20 cellular contexts compared by ENCODE assay signal in the genomic region with DNA sequence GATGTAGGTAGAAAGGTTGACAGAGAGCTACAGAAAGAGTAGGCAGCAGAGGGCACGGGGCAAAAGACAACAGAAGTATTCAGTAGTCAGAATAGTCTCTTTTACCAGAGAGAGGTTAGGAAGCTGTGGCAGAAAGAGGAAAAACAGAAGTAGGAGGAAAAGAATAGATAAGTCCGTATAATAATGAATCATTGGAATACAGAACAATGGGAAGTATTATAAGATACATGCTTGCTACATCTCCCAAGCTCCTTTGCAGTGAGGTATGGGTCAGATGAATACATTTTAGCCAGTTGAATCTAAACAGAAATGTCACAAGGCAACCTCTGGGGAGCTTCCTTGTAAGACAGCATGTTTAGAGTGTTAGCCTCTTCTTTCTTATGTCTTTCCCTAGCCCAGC.
A peak's percentile ranks its signal among the peaks of the same experiment; 100 is the strongest.
DNase-seq lines count a peak whose midpoint lies in the region; ATAC-seq and TF ChIP-seq lines count a peak whose summit lies in the region.
"Had no signal": no experiment of that assay in that cellular context is flagged by ENCODE, and none has a peak within 500 bp of the region (broad histone marks: within the 10 kb centered on the region; RNA-seq: fewer than 3 reads in every experiment).

No MANE protein-coding gene starts in this region.

- H3K14ac ChIP-seq in neuronal stem cell (ENCODE audit: low read length), result no peak overlapping the region

- no peak overlapping the region for H3K9ac ChIP-seq in neuronal stem cell (ENCODE audit: low read depth, low read length, poor library complexity)
- H3K9ac ChIP-seq: BLaER1, GM23248 had no signal

- no peak overlapping the region for H3K4ac ChIP-seq in neuronal stem cell (ENCODE audit: low read length)

- no peak overlapping the region for H4K91ac ChIP-seq in neuronal stem cell (ENCODE audit: low read depth, low read length, poor library complexity)

- H2BK15ac ChIP-seq in neuronal stem cell (ENCODE audit: low read length), result no peak overlapping the region

- H3K18ac ChIP-seq in neuronal stem cell (ENCODE audit: low read length), result no peak overlapping the region

- no peak for DNase-seq in HFFc6
- DNase-seq in SJSA1 (ENCODE audit: low read depth in 1 of 2, low spot score in 2 of 2), result no peak
- peak; percentile 42 for DNase-seq in fibroblast of pulmonary artery (ENCODE audit: low read depth)
- no peak for DNase-seq in neuronal stem cell (ENCODE audit: low spot score)
- DNase-seq in MG63, result no peak
- DNase-seq: ACHN; Caco-2; CD4-positive, alpha-beta T cell; DND-41; GM23248; H9; NCI-H1694 treated with DMSO at 0.1 percent for 48 hours; NCI-H2081 treated with DMSO at 0.1 percent for 48 hours; NCI-H748 treated with DMSO at 0.1 percent for 48 hours; SW 1271 had no signal

- no peak overlapping the region for H3K23ac ChIP-seq in neuronal stem cell (ENCODE audit: low read depth, low read length, poor library complexity)

- H3K27ac ChIP-seq in SJSA1, result peak overlapping the region; percentile 19
- no peak overlapping the region for H3K27ac ChIP-seq in neuronal stem cell (replicated peaks; ENCODE audit: low read length)
- H3K27ac ChIP-seq: BLaER1 had no signal

- H3K4me1 ChIP-seq in SJSA1 (replicated peaks) (peaks cover 30% of the 10 kb centered on the region), neuronal stem cell (ENCODE audit: control insufficient read depth in 2 of 2, insufficient read depth in 1 of 2, low read depth in 1 of 2, low read length in 2 of 2) (peaks cover 3 to 34% of the 10 kb centered on the region in 2 donors)
- H3K4me1 ChIP-seq: BLaER1, Caco-2 had no signal

- no peak for TF ChIP-seq CTCF in HFFc6 (IDR thresholded peaks at IDR 0.05)
- no peak for TF ChIP-seq CTCF in fibroblast of pulmonary artery (IDR thresholded peaks at IDR 0.05; ENCODE audit: low read length, missing control alignments)

- H2BK5ac ChIP-seq in neuronal stem cell (ENCODE audit: low read length), result no peak overlapping the region

- H2BK12ac ChIP-seq in neuronal stem cell (ENCODE audit: low read length), result no peak overlapping the region

- H3K36me3 Mint-ChIP-seq in HFFc6 (ENCODE audit: low read depth), result peaks cover 28% of the 10 kb centered on the region

- no peaks in the 10 kb centered on the region for H3K27me3 ChIP-seq in SJSA1 (replicated peaks)
- H3K27me3 ChIP-seq in neuronal stem cell (ENCODE audit: control insufficient read depth in 3 of 3, insufficient read depth in 3 of 3, low read depth in 1 of 3, low read length in 3 of 3), result no peaks in the 10 kb centered on the region
- no peaks in the 10 kb centered on the region for H3K27me3 ChIP-seq in MG63
- H3K27me3 ChIP-seq: BLaER1 had no signal

- H2BK120ac ChIP-seq in neuronal stem cell (ENCODE audit: low read depth, low read length), result no peak overlapping the region

- no peaks in the 10 kb centered on the region for H3K27me3 Mint-ChIP-seq in HFFc6 (ENCODE audit: insufficient read depth)

- no peak overlapping the region for H3K4me2 ChIP-seq in neuronal stem cell (ENCODE audit: insufficient read depth, low read length, poor library complexity, severe bottlenecking)
- H3K4me2 ChIP-seq: BLaER1 had no signal

- no peaks in the 10 kb centered on the region for H3K79me1 ChIP-seq in neuronal stem cell (ENCODE audit: low read depth, low read length)

- no peak for ATAC-seq in GM21717 (IDR thresholded peaks at IDR 0.05; ENCODE audit: unreplicated experiment)
- ATAC-seq in GM21737 (IDR thresholded peaks at IDR 0.05; ENCODE audit: unreplicated experiment), result no peak
- ATAC-seq in HG03045 (IDR thresholded peaks at IDR 0.05; ENCODE audit: unreplicated experiment), result no peak
- ATAC-seq: GM12878 had no signal

- no CpG with 5 or more reads among the region's 2 CpGs for WGBS in neuronal stem cell (ENCODE audit: extremely low coverage in 2 of 2, insufficient read length in 2 of 2, insufficient replicate concordance in 1 of 2), 2 donors

- peaks cover 42% of the 10 kb centered on the region for H3K4me1 Mint-ChIP-seq in HFFc6 (ENCODE audit: low read depth)

- H3K36me3 ChIP-seq in SJSA1 (no peaks in the 10 kb centered on the region; the same call in 1 of the 2 replicates), neuronal stem cell (replicated peaks in 1 of 2; ENCODE audit: control insufficient read depth in 2 of 2, insufficient read depth in 2 of 2, low read length in 2 of 2) (no peaks in the 10 kb centered on the region), MG63 (0 out of 2 replicates have a peak, but pooled peaks cover 2% of the 10 kb centered on the region)
- H3K36me3 ChIP-seq: BLaER1 had no signal

- H3K4me3 Mint-ChIP-seq in HFFc6, result no peak overlapping the region
- H3K4me3 Mint-ChIP-seq: CD4-positive, alpha-beta T cell; H9 had no signal

- H3K9me3 Mint-ChIP-seq in HFFc6, result peaks cover 8% of the 10 kb centered on the region; the same call in 1 of the 2 replicates
- H3K9me3 Mint-ChIP-seq: CD4-positive, alpha-beta T cell had no signal

- H2AFZ ChIP-seq in neuronal stem cell (ENCODE audit: low read length), result peak overlapping the region; percentile 11

- peak overlapping the region; percentile 83; the same call in 1 of the 2 replicates for H3K27ac Mint-ChIP-seq in HFFc6
- H3K27ac Mint-ChIP-seq: CD4-positive, alpha-beta T cell had no signal

- no peak overlapping the region for H2AK5ac ChIP-seq in neuronal stem cell (ENCODE audit: low read depth, low read length)

- H4K8ac ChIP-seq in neuronal stem cell (ENCODE audit: low read depth, low read length), result no peak overlapping the region

- no peaks in the 10 kb centered on the region for H3K9me3 ChIP-seq in SJSA1 (replicated peaks)
- H3K9me3 ChIP-seq in neuronal stem cell (replicated peaks in 1 of 2; ENCODE audit: control insufficient read depth in 2 of 2, insufficient read depth in 1 of 2, low read depth in 1 of 2, low read length in 2 of 2), result peaks cover 2 to 5% of the 10 kb centered on the region in 2 donors
- no peaks in the 10 kb centered on the region for H3K9me3 ChIP-seq in MG63
- H3K9me3 ChIP-seq: BLaER1, Caco-2 had no signal

- H3K4me3 ChIP-seq in SJSA1 (no peak overlapping the region), fibroblast of pulmonary artery (replicated peaks; ENCODE audit: low read depth, low read length) (no peak overlapping the region), neuronal stem cell (ENCODE audit: low read length in 2 of 2) (no peak overlapping the region), MG63 (no peak overlapping the region)
- H3K4me3 ChIP-seq: BLaER1, GM12878, GM23248 had no signal
